1 cellular context compared by ENCODE assay signal in the genomic region with DNA sequence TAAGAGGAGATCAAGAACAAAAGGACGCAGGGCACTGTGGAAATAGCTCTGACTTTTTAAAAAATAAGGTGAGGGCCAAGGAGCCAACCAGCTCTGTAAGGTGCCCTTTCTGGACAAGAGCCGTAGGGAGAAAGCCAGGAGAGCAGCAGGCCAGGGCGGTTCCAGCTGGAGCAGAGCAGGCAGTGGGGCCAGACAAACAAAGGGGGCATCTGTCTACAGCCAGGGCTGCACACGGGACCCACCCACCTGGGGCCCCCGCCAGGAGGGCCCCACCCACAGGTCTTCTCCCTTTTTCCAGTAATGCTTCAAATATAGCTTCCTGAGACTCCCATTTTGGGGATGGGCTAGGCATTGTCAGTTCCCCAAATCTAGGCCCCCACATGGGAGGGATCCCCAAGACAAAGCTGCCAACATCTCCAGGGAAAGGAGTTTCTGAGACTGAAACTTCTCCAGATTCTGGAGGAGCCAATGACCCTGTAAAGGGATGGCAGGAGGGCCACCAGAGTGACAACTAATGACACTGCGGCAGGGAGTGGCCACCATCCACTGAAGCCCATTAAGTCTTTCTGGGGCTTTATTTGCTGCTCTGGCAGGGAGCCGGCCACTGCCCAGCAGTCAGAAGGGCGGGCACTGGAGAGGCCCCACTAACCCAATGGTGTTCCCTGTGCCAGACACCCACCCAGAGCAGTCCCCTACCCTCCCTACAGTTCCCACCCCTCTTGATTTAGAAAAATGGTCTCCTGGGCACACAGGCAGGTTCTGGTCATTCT.
TF ChIP-seq lines count a peak whose summit lies in the region.

No MANE protein-coding gene starts in this region.

TF ChIP-seq in HepG2, 621 proteins besides CTCF, POLR2A, EP300 and RAD21 (continued from another document):
- TF ChIP-seq ZBTB40 (IDR thresholded peaks at IDR 0.05) (no peak), ZBTB40 (CRISPR knock-in tag; IDR thresholded peaks at IDR 0.05) (no peak), ARID2 (CRISPR knock-in tag; IDR thresholded peaks at IDR 0.05; ENCODE audit: borderline replicate concordance) (0 out of 2 replicates have a peak, but pooled peaks have one; percentile 23), TBX2 (CRISPR knock-in tag; IDR thresholded peaks at IDR 0.05; ENCODE audit: borderline replicate concordance) (no peak), PHF21A (CRISPR knock-in tag; IDR thresholded peaks at IDR 0.05) (0 out of 2 replicates have a peak, but pooled peaks have one; percentile 22), RXRA (CRISPR knock-in tag; IDR thresholded peaks at IDR 0.05) (peak; percentile 16; the same call in 1 of the 2 replicates)
- TF ChIP-seq, protein P1, sequence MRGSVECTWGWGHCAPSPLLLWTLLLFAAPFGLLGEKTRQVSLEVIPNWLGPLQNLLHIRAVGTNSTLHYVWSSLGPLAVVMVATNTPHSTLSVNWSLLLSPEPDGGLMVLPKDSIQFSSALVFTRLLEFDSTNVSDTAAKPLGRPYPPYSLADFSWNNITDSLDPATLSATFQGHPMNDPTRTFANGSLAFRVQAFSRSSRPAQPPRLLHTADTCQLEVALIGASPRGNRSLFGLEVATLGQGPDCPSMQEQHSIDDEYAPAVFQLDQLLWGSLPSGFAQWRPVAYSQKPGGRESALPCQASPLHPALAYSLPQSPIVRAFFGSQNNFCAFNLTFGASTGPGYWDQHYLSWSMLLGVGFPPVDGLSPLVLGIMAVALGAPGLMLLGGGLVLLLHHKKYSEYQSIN (CRISPR knock-in tag; IDR thresholded peaks at IDR 0.05; ENCODE audit: borderline replicate concordance) = no peak
